ENCODE assay signal across 2 cellular contexts in genomic region chr17:81905424-81905875, GRCh38.
TF ChIP-seq lines count a peak whose summit lies in the region.

No MANE protein-coding gene starts in this region.

TF ChIP-seq in K562, 482 proteins besides CTCF, POLR2A, EP300 and RAD21:
- peak; percentile 42; the same call in 1 of the 2 replicates for TF ChIP-seq POLR2AphosphoS2 (IDR thresholded peaks at IDR 0.05; ENCODE audit: low read length)
- no peak for TF ChIP-seq SMARCC2 (IDR thresholded peaks at IDR 0.05; ENCODE audit: low read depth)
- TF ChIP-seq RBFOX2 (IDR thresholded peaks at IDR 0.05; ENCODE audit: low read depth, low read length): peak; percentile 45; the same call in 1 of the 2 replicates
- TF ChIP-seq WHSC1 (IDR thresholded peaks at IDR 0.05; ENCODE audit: low read length): no peak
- TF ChIP-seq POLR2G (IDR thresholded peaks at IDR 0.05; ENCODE audit: low read depth, low read length): peak; percentile 51; the same call in 1 of the 2 replicates
- peak; percentile 52 for TF ChIP-seq ZBTB33 (CRISPR knock-in tag; IDR thresholded peaks at IDR 0.05)
TF ChIP-seq in K562: peak in this region for 4.

TF ChIP-seq in SK-N-SH, 30 proteins besides CTCF, POLR2A, EP300 and RAD21:
- TF ChIP-seq NRF1 (IDR thresholded peaks at IDR 0.05; ENCODE audit: low read depth, low read length): no peak
- TF ChIP-seq FOSL2 (IDR thresholded peaks at IDR 0.05; ENCODE audit: borderline replicate concordance, low read depth): no peak
